ENCODE assay signal across 8 cellular contexts in the genomic region with DNA sequence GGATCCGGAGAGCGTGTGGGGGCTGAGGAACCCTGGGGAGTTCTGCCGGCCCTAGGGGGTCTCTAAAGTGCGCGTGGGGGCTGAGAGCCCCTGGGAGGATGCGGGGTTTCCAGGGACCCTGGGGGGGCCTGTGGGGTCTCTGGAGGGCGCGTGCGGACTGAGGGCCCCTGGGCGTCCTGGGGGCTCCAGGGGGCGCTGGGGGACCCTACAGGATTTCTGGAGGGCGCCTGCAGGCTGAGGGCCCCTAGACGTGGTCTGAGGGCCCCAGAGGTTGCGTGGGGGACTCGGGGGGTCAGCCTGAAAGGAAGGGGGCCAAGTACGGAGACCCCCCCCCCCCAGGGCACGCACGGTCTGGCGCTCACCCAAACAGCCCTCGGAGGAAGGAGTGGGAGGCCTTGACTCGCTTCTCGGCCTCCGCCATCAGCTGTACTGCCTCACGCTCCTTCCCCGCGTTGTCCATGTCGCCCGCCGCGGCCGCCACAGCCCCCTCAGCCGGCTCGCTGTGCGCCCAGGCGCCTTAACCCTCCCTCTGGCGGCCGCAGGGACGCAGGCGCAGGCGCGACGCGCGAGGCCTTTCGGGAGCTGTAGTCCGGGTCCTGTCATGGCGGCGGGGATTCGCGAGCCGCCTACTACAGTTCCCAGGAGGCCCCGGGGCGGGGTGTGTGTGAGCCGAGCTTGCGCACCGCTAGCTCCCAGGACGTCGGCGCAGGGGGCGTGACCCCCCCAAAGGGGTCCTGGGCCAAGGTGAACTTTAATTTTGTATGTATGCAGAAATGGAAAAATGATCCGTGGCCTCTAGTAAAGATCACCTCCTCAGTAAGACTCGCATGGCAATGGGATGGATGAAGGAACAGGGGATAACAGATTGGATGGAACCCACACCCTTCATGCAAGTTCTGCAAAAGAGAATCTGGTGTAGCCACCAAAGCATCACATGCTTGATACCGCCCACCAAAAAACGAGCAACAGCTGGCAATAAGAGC. TPM values are rescaled to one million over a fixed set of nuclear protein-coding genes. Genes with fewer than 3 reads are reported as not detected.
A peak's percentile ranks its signal among the peaks of the same experiment; 100 is the strongest.
DNase-seq lines count a peak whose midpoint lies in the region; ATAC-seq and TF ChIP-seq lines count a peak whose summit lies in the region.

A gene (minus strand): TSS at position 546 of the 983 bp plus-strand sequence. CDS start 86 bp downstream, at position 460.

- TF ChIP-seq POLR2A in heart left ventricle (IDR thresholded peaks at IDR 0.05): peak; percentile 62 to 95
- peak; percentile 84 for TF ChIP-seq POLR2A in transverse colon (IDR thresholded peaks at IDR 0.05)

- TF ChIP-seq CTCF in GM13976 (IDR thresholded peaks at IDR 0.05; ENCODE audit: borderline replicate concordance, control extremely low read depth, extremely low read depth, insufficient read depth, missing control alignments) (peak; percentile 34), heart left ventricle (IDR thresholded peaks at IDR 0.05) (peak; percentile 48 to 73 (median 57)), transverse colon (IDR thresholded peaks at IDR 0.05) (peak; percentile 58 to 91 (median 69))

- TF ChIP-seq EP300 in transverse colon (IDR thresholded peaks at IDR 0.05; ENCODE audit: low read depth): no peak

- H3K4me3 ChIP-seq in adipocyte (ENCODE audit: low read length): peak within 1 kb of the TSS; percentile 87
- peak within 1 kb of the TSS; percentile 73 to 98 (median 88) for H3K4me3 ChIP-seq in heart left ventricle
- peak within 1 kb of the TSS; percentile 92 to 100 (median 94) for H3K4me3 ChIP-seq in transverse colon

- peaks cover 21% of the 10 kb centered on the region for H3K4me1 ChIP-seq in adipocyte (ENCODE audit: control insufficient read depth, insufficient read depth, low read length)
- peaks cover 0 to 44% (median 24%) of the 10 kb centered on the region in 12 donors for H3K4me1 ChIP-seq in heart left ventricle
- peaks cover 0 to 41% (median 9%) of the 10 kb centered on the region in 4 donors for H3K4me1 ChIP-seq in transverse colon

- in situ Hi-C loops in GM13976 (cut with MboI; ENCODE audit: low sequenced_read_pairs, unreplicated experiment): no loop called here
- in situ Hi-C loops in transverse colon (cut with MboI; ENCODE audit: low pct_ligation_motif_present in 1 of 4, low pct_unique_long_range_greater_than_20kb in 1 of 4, low sequenced_read_pairs in 3 of 4): no loop called here

- H3K36me3 ChIP-seq in adipocyte (ENCODE audit: control insufficient read depth, insufficient read depth, low read length, severe bottlenecking): no peaks in the 10 kb centered on the region
- no peaks in the 10 kb centered on the region for H3K36me3 ChIP-seq in heart left ventricle
- H3K36me3 ChIP-seq in transverse colon: no peaks in the 10 kb centered on the region

- WGBS in heart left ventricle, 4 donors: 1% methylated on average over 44 to 64 of the region's 64 CpGs
- 0% methylated on average over 2 to 53 of the region's 64 CpGs for WGBS in transverse colon (ENCODE audit: low coverage in 1 of 2), 2 donors

- DNase-seq in GM13976 (ENCODE audit: low spot score) (peak; percentile 96), NCI-H1436 (lab: John Stamatoyannopoulos, UW) (peak; percentile 90), SW480 (ENCODE audit: low spot score) (peak; percentile 96), adipocyte (ENCODE audit: low read depth) (peak; percentile 98), heart left ventricle (peak; percentile 96 to 98 (median 97)), pons (ENCODE audit: low spot score) (peak; percentile 93), transverse colon (peak; percentile 95)

- H3K27ac ChIP-seq in heart left ventricle (peak within 1 kb of the TSS; percentile 70 to 92 (median 90)), transverse colon (peak within 1 kb of the TSS; percentile 82 to 93 (median 90))

- H3K27me3 ChIP-seq in adipocyte (replicated peaks; ENCODE audit: control insufficient read depth, insufficient read depth, low read length) (peaks cover 8% of the 10 kb centered on the region), heart left ventricle (peaks cover 0 to 2% (median 0%) of the 10 kb centered on the region in 9 donors), transverse colon (no peaks in the 10 kb centered on the region)

- intact Hi-C loops in heart left ventricle (cut with DNase I): loop anchor here in 5 of 10 donors (5.0 to 10.0 kb wide), 3 partner anchors 56 to 64 kb away; a partner anchor contains a TSS
- intact Hi-C loops in transverse colon (cut with DNase I; ENCODE audit: low total_unique reads): no loop called here

- peak within 1 kb of the TSS; percentile 98 for H3K9ac ChIP-seq in adipocyte (ENCODE audit: low read length)

- H3K9me3 ChIP-seq in adipocyte (ENCODE audit: control insufficient read depth, low read length): no peaks in the 10 kb centered on the region
- H3K9me3 ChIP-seq in heart left ventricle: no peaks in the 10 kb centered on the region
- no peaks in the 10 kb centered on the region for H3K9me3 ChIP-seq in transverse colon

- peak; percentile 96 for ATAC-seq in HG02852 (IDR thresholded peaks at IDR 0.05; ENCODE audit: unreplicated experiment)
- peak; percentile 98 to 100 (median 99) for ATAC-seq in heart left ventricle

RNA-seq across cellular contexts. Expression of the gene that starts here (rescaled TPM):
- 1 to 10 TPM; 2.8 to 8.4 (median 4.7) TPM for total RNA-seq in heart left ventricle
- 1 to 10 TPM; 3.5 to 3.7 TPM for polyA plus RNA-seq in heart left ventricle
- 10 to 100 TPM in 3 of 4 donors, 1 to 10 TPM in 1; 4.0 to 20.5 (median 12.0) TPM for total RNA-seq in transverse colon

Comparison
In these comparisons a context has a peak if more than half of its experiments do, and no peak if none do; other contexts are left out.
1. Peak in every context shown above with its lines: DNase-seq, ATAC-seq, H3K4me3 ChIP-seq and H3K27ac ChIP-seq.